1 cellular context compared by ENCODE assay signal in genomic region chr5:68379275-68380026, GRCh38.
TF ChIP-seq lines count a peak whose summit lies in the region.

No MANE protein-coding gene starts in this region.

TF ChIP-seq in H1, 55 proteins besides CTCF, POLR2A, EP300 and RAD21 (continued from another document):
- TF ChIP-seq CHD7 (IDR thresholded peaks at IDR 0.05; ENCODE audit: insufficient replicate concordance, low read length), result no peak
- no peak for TF ChIP-seq SUZ12 (IDR thresholded peaks at IDR 0.05; ENCODE audit: low read length)
- TF ChIP-seq KDM1A (IDR thresholded peaks at IDR 0.05; ENCODE audit: borderline replicate concordance, low read length), result no peak
- TF ChIP-seq ATF3 (IDR thresholded peaks at IDR 0.05; ENCODE audit: insufficient read depth, low read depth, low read length), result no peak
- TF ChIP-seq SIRT6 (IDR thresholded peaks at IDR 0.05; ENCODE audit: low read length), result no peak
TF ChIP-seq in H1: peak in this region for 0.
